ENCODE assay signal across 13 cellular contexts in genomic region chr6:15413558-15414257, GRCh38.
DNase-seq lines count a peak whose midpoint lies in the region; ATAC-seq and TF ChIP-seq lines count a peak whose summit lies in the region.
"Had no signal": no experiment of that assay in that cellular context is flagged by ENCODE, and none has a peak within 500 bp of the region (broad histone marks: within the 10 kb centered on the region; RNA-seq: fewer than 3 reads in every experiment).

No MANE protein-coding gene starts in this region.

- CTCF ChIA-PET in MCF 10A (lab: Yijun Ruan, JAX), result no interaction called here
- CTCF ChIA-PET in mammary epithelial cell (lab: Charles Lee; ENCODE audit: low non-redundant PET), result no interaction called here

- peak overlapping the region; percentile 67 for H3K27ac Mint-ChIP-seq in MCF 10A (ENCODE audit: low read depth, unreplicated experiment)

- no peak for ATAC-seq in GM18502 (IDR thresholded peaks at IDR 0.05; ENCODE audit: poor library complexity, unreplicated experiment)
- ATAC-seq in HG03354 (IDR thresholded peaks at IDR 0.05; ENCODE audit: poor library complexity, severe bottlenecking, unreplicated experiment), result no peak
- no peak for ATAC-seq in GM19397 (IDR thresholded peaks at IDR 0.05; ENCODE audit: unreplicated experiment)
- ATAC-seq: activated naive CD4-positive, alpha-beta T cell treated with anti-CD3 and anti-CD28 coated beads, Interleukin-2, amount 50 U/mL, for 72 hours; mucosa of descending colon had no signal

- H3K36me3 ChIP-seq in mammary epithelial cell (ENCODE audit: insufficient read depth, low read length) (no peaks in the 10 kb centered on the region), hepatocyte (replicated peaks; ENCODE audit: insufficient read depth, low read depth) (no peaks in the 10 kb centered on the region)

- dilution Hi-C loops in mammary epithelial cell (cut with HindIII; ENCODE audit: low sequenced_read_pairs), result no loop called here

- POLR2A ChIA-PET in MCF 10A (lab: Yijun Ruan, JAX), result interaction anchor here (0.5 to 1.8 kb wide), 4 partner anchors 11 to 74 kb away, joined by 4 read pairs; no protein-coding TSS in a partner anchor

- H3K27ac ChIP-seq in mammary epithelial cell (ENCODE audit: insufficient read depth, low read depth, low read length) (no peak overlapping the region), hepatocyte (peak overlapping the region; percentile 14)

- H3K9me2 ChIP-seq in hepatocyte (replicated peaks; ENCODE audit: insufficient read depth), result no peaks in the 10 kb centered on the region

- in situ Hi-C loops in mammary epithelial cell (cut with MboI; ENCODE audit: low sequenced_read_pairs in 2 of 2), result no loop called here

- H4K20me1 ChIP-seq in mammary epithelial cell (ENCODE audit: insufficient read depth, low read length) (no peaks in the 10 kb centered on the region), hepatocyte (ENCODE audit: insufficient read depth, poor library complexity, severe bottlenecking) (no peaks in the 10 kb centered on the region)

- peaks cover 13% of the 10 kb centered on the region for H3K36me3 Mint-ChIP-seq in MCF 10A (ENCODE audit: insufficient read depth, unreplicated experiment)

- BruUV-seq in MCF 10A (replicated peaks; lab: Mats Ljungman, UMichigan), result no TSS peak
- BruUV-seq in mammary epithelial cell (replicated peaks; lab: Mats Ljungman, UMichigan), result no TSS peak

- H2AFZ ChIP-seq in mammary epithelial cell (ENCODE audit: low read depth, low read length) (no peak overlapping the region), hepatocyte (no peak overlapping the region)

- no peak for DNase-seq in MCF 10A (ENCODE audit: unreplicated experiment)
- DNase-seq in mammary epithelial cell, result no peak
- DNase-seq in astrocyte of the hippocampus (ENCODE audit: low read depth, low spot score), result peak; percentile 57
- DNase-seq in hepatocyte (ENCODE audit: low spot score), result no peak
- no peak for DNase-seq in hippocampal formation (lab: John Stamatoyannopoulos, UW)
- DNase-seq: AML-193, KG1, mucosa of descending colon, NCI-H2081 treated with DMSO at 0.1 percent for 48 hours had no signal

- no peak overlapping the region for H3K9ac ChIP-seq in mammary epithelial cell (ENCODE audit: insufficient read depth, low read length)

- H3K9me3 ChIP-seq in mammary epithelial cell (replicated peaks; ENCODE audit: insufficient read depth, low read length) (no peaks in the 10 kb centered on the region), hepatocyte (ENCODE audit: low read depth) (peaks cover under 1% of the 10 kb centered on the region)

- 83% methylated on average over 6 of the region's 6 CpGs for WGBS in mammary epithelial cell (ENCODE audit: low coverage, missing lambda C conversion rate)
- 42% methylated on average over 6 of the region's 6 CpGs for WGBS in hepatocyte (ENCODE audit: low lambda C conversion rate, missing lambda C conversion rate)

- peaks cover 11% of the 10 kb centered on the region for H3K4me1 ChIP-seq in mammary epithelial cell (ENCODE audit: insufficient read depth, low read length)
- H3K4me1 ChIP-seq in hepatocyte (ENCODE audit: insufficient read depth), result peaks cover 28% of the 10 kb centered on the region

- H3K4me1 Mint-ChIP-seq in MCF 10A (ENCODE audit: insufficient read depth, unreplicated experiment), result peaks cover 30% of the 10 kb centered on the region

- H3K4me2 ChIP-seq in mammary epithelial cell (ENCODE audit: insufficient read depth, low read depth, low read length) (no peak overlapping the region), hepatocyte (peak overlapping the region; percentile 3)

- H3K27me3 ChIP-seq in mammary epithelial cell (ENCODE audit: insufficient read depth, low read length) (no peaks in the 10 kb centered on the region), hepatocyte (no peaks in the 10 kb centered on the region)

- TF ChIP-seq CTCF in MCF 10A (IDR thresholded peaks at IDR 0.05; ENCODE audit: unreplicated experiment) (no peak), mammary epithelial cell (conservative IDR thresholded peaks at IDR 0.05 in 1 of 2, IDR thresholded peaks at IDR 0.05 in 1 of 2; ENCODE audit: extremely low read depth in 1 of 2, insufficient read depth in 1 of 2, low read depth in 1 of 2, low read length in 2 of 2) (no peak), hepatocyte (IDR thresholded peaks at IDR 0.05; ENCODE audit: poor library complexity) (no peak)

- no peak overlapping the region for H3K4me3 ChIP-seq in mammary epithelial cell (replicated peaks in 1 of 3; ENCODE audit: insufficient read depth in 1 of 3, low read depth in 2 of 3, low read length in 3 of 3)
- no peak overlapping the region for H3K4me3 ChIP-seq in hepatocyte
- H3K4me3 ChIP-seq: mucosa of descending colon had no signal

- intact Hi-C loops in MCF 10A (cut with micrococcal nuclease) (no loop called here), mammary epithelial cell (cut with micrococcal nuclease) (no loop called here)

- H3K4me3 Mint-ChIP-seq in MCF 10A (ENCODE audit: unreplicated experiment), result no peak overlapping the region

- peaks cover 51% of the 10 kb centered on the region for H3K79me2 ChIP-seq in mammary epithelial cell (ENCODE audit: insufficient read depth, low read length)
- H3K79me2 ChIP-seq in hepatocyte, result peaks cover 35% of the 10 kb centered on the region

- no peaks in the 10 kb centered on the region for H3K9me3 Mint-ChIP-seq in MCF 10A (ENCODE audit: unreplicated experiment)

- H3K27me3 Mint-ChIP-seq in MCF 10A (ENCODE audit: insufficient read depth, unreplicated experiment), result no peaks in the 10 kb centered on the region
